ENCODE assay signal across 1 cellular context in the genomic region with DNA sequence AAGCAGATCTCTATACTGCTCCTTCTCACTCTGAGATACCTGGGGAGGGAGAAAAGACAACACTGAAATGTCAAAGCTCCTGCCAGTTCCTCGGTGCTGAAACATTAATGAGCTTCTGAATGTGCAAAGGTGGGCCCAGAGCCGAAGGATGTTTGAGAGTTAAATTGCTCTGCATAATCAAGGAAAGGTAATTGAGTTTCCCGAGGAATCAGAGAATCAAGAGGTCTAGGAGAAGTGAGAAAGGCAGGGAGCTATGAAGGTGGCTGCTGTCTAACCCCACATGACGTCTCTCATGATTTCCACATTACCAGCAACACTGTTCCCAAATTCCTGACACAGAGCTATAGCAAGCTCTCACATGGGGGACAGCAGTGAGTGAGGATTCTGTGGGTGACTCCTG.
TF ChIP-seq lines count a peak whose summit lies in the region.

No MANE protein-coding gene starts in this region.

TF ChIP-seq in WTC11, 78 proteins besides CTCF, POLR2A, EP300 and RAD21 (continued from another document):
- no peak for TF ChIP-seq ARID4B (CRISPR knock-in tag; IDR thresholded peaks at IDR 0.05; ENCODE audit: borderline replicate concordance)
